ENCODE assay signal across 1 cellular context in genomic region chr12:81468206-81468605, GRCh38.
TF ChIP-seq lines count a peak whose summit lies in the region.

No MANE protein-coding gene starts in this region.

TF ChIP-seq in WTC11, 78 proteins besides CTCF, POLR2A, EP300 and RAD21 (continued from another document):
- TF ChIP-seq AR (CRISPR knock-in tag; IDR thresholded peaks at IDR 0.05): no peak
- TF ChIP-seq MYBL2 (CRISPR knock-in tag; IDR thresholded peaks at IDR 0.05): no peak
